25 cellular contexts compared by ENCODE assay signal in genomic region chr19:28988066-28988465, GRCh38.
"Had no signal": no experiment of that assay in that cellular context is flagged by ENCODE, and none has a peak within 500 bp of the region (broad histone marks: within the 10 kb centered on the region; RNA-seq: fewer than 3 reads in every experiment).

No MANE protein-coding gene starts in this region.

- H3K27me3 Mint-ChIP-seq: dendritic cell treated with granulocyte-macrophage colony-stimulating factor and Interleukin-4, amounts not matched to agents 40 ng/mL and 50 ng/mL, for 4 days; naive B cell had no signal

- H3K27ac ChIP-seq: colonic mucosa, epithelial cell of prostate, esophagus squamous epithelium, gastrocnemius medialis, heart right ventricle, left lung, lower lobe of right lung had no signal

- H3K9me3 ChIP-seq: colonic mucosa, gastrocnemius medialis, lower lobe of right lung, mucosa of descending colon had no signal

- H3K4me1 ChIP-seq: colonic mucosa, esophagus squamous epithelium, gastrocnemius medialis, heart right ventricle, left lung, lower lobe of right lung had no signal

- H3K27me3 ChIP-seq: colonic mucosa, esophagus squamous epithelium, gastrocnemius medialis had no signal

- H3K4me1 Mint-ChIP-seq: mesothelial cell of epicardium, naive B cell had no signal

- H3K4me3 Mint-ChIP-seq: dendritic cell treated with granulocyte-macrophage colony-stimulating factor and Interleukin-4, amounts not matched to agents 40 ng/mL and 50 ng/mL, for 4 days; effector memory CD8-positive, alpha-beta T cell; endodermal cell; mesothelial cell of epicardium; naive B cell had no signal

- DNase-seq: colonic mucosa; cortex of kidney; effector CD8-positive, alpha-beta T cell; effector memory CD8-positive, alpha-beta T cell; endodermal cell; erythroblast; esophagus squamous epithelium; foreskin fibroblast; foreskin melanocyte; gastrocnemius medialis; glutamatergic neuron; head of caudate nucleus; heart right ventricle; hippocampal formation; left cardiac atrium; left lung; left ventricle myocardium superior; lower lobe of right lung; mesenchymal stem cell; mucosa of descending colon; naive B cell had no signal

- H3K36me3 Mint-ChIP-seq: mesothelial cell of epicardium, naive B cell had no signal

- H3K27ac Mint-ChIP-seq: dendritic cell treated with granulocyte-macrophage colony-stimulating factor and Interleukin-4, amounts not matched to agents 40 ng/mL and 50 ng/mL, for 4 days; endodermal cell; mesothelial cell of epicardium; naive B cell had no signal

- H3K36me3 ChIP-seq: colonic mucosa, esophagus squamous epithelium, gastrocnemius medialis, heart right ventricle, left lung, lower lobe of right lung had no signal

- ATAC-seq: effector memory CD8-positive, alpha-beta T cell; esophagus mucosa; gastrocnemius medialis; heart right ventricle; left cardiac atrium; left lung; left ventricle myocardium superior; lower lobe of right lung; mucosa of descending colon had no signal

- H3K4me3 ChIP-seq: colonic mucosa, esophagus squamous epithelium, gastrocnemius medialis, heart right ventricle, left lung, lower lobe of right lung, mucosa of descending colon had no signal
